ENCODE assay signal across 20 cellular contexts in the genomic region with DNA sequence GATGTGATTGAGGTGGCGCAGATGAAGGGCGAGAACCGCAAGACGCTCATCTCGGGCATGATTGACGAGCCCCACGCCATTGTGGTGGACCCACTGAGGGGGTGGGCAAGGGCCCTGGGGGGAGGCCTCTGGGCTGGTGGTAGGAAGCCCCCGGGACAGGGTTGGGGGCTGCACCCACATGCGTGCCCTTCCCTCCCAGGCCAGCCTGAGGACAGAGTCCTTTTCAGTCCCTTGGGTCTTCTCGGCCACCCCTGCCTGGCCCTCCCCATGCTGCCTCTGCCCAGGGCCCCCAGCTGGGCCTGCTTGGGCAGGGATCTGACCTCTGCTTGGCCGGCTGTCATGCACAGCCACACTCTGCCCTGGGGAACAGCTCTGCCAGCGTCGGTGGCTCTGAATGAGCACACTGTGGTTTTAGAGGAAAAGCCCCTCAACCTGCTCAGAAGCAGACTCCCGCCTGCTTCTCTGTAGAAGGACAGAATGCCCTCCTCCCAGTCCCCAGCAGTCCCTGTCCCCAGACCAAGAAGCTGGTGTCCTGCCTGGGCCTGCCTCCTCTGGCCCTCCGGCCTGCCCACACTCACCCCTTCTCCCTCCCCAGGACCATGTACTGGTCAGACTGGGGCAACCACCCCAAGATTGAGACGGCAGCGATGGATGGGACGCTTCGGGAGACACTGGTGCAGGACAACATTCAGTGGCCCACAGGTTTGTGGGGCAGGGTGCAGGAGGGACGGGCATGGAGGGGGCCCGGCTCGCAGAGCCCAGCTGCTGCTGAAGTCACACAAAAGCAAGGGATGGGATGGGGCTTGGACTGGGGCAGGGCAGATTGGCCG. TPM values are rescaled to one million over a fixed set of nuclear protein-coding genes. Genes with fewer than 3 reads are reported as not detected.
"Had no signal": no experiment of that assay in that cellular context is flagged by ENCODE, and none has a peak within 500 bp of the region (broad histone marks: within the 10 kb centered on the region; RNA-seq: fewer than 3 reads in every experiment).

No MANE protein-coding gene starts in this region.

- H3K27ac Mint-ChIP-seq: activated naive CD4-positive, alpha-beta T cell treated with anti-CD3 and anti-CD28 coated beads, Interleukin-2, amount 50 U/mL, for 72 hours; progenitor cell of endocrine pancreas had no signal

- DNase-seq: activated CD4-positive, alpha-beta T cell treated with anti-CD3 and anti-CD28 coated beads, Interleukin-2, amount 50 U/mL, for 4 hours; activated gamma-delta T cell; amniotic stem cell; central memory CD4-positive, alpha-beta T cell; erythroblast; foreskin melanocyte; glutamatergic neuron; kidney; left lung; stimulated activated CD4-positive, alpha-beta T cell treated with anti-CD3 and anti-CD28 coated beads, Interleukin-2, amount 100 ng/mL, for 24 hours; stimulated activated naive CD4-positive, alpha-beta T cell treated with Interleukin-2 at 50 U/mL for 16 hours; T-helper 2 cell; testis; WERI-Rb-1 had no signal

- H3K4me3 ChIP-seq: coronary artery, left lung, testis had no signal

- H3K9me3 ChIP-seq: left lung, testis had no signal

- H3K36me3 Mint-ChIP-seq: activated naive CD4-positive, alpha-beta T cell treated with anti-CD3 and anti-CD28 coated beads, Interleukin-2, amount 50 U/mL, for 72 hours had no signal

- ATAC-seq: activated naive CD4-positive, alpha-beta T cell treated with anti-CD3 and anti-CD28 coated beads, Interleukin-2, amount 50 U/mL, for 72 hours; left lung had no signal

- H3K27ac ChIP-seq: left lung, testis, WERI-Rb-1 had no signal

- H3K9me3 Mint-ChIP-seq: activated naive CD4-positive, alpha-beta T cell treated with anti-CD3 and anti-CD28 coated beads, Interleukin-2, amount 50 U/mL, for 72 hours had no signal

- H3K27me3 ChIP-seq: left lung, testis had no signal

RNA-seq across cellular contexts. Expression of a gene that starts 8.3 kb away (rescaled TPM):
- total RNA-seq: mononuclear cell, skeletal muscle tissue, ureter had no signal
